In the genomic region with DNA sequence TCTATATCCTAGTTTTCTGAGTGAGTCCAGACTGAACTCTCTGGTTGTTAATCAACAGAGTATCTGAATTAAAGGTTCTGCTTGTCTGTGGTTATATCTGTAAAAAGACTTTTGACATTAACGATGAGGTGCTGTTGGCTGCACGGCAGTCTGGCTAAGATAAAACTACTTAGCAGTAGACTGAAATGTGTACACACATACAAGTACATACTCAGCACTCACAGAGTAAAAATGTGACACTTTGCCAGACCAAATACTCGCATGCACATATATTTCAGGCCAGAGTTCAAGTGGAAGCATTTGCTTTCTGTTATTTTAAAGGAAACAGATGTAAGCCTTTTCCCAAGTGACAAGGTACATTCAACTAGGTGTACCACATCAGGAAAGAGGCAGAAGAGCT, we compare ENCODE assay signal across 16 cellular contexts.
A peak's percentile ranks its signal among the peaks of the same experiment; 100 is the strongest.
DNase-seq lines count a peak whose midpoint lies in the region; ATAC-seq and TF ChIP-seq lines count a peak whose summit lies in the region.
"Had no signal": no experiment of that assay in that cellular context is flagged by ENCODE, and none has a peak within 500 bp of the region (broad histone marks: within the 10 kb centered on the region; RNA-seq: fewer than 3 reads in every experiment).

No MANE protein-coding gene starts in this region.

- peak; percentile 61 for DNase-seq in EL
- DNase-seq in fibroblast of mammary gland (ENCODE audit: low read depth): peak; percentile 65
- DNase-seq in osteoblast (ENCODE audit: insufficient read length, low spot score, missing footprints): peak; percentile 64
- DNase-seq in omental fat pad (ENCODE audit: low spot score): no peak
- DNase-seq: CD4-positive, alpha-beta T cell; MV-4-11; nucleus accumbens; PC-9; stimulated activated CD4-positive, alpha-beta T cell treated with anti-CD3 and anti-CD28 coated beads, Interleukin-12 subunit alpha, Interleukin-12 subunit beta, amount 100 ng/mL, for 4 hours; stomach had no signal

- no peak for ATAC-seq in HG03139 (IDR thresholded peaks at IDR 0.05; ENCODE audit: unreplicated experiment)
- ATAC-seq in omental fat pad (ENCODE audit: low FRiP score): no peak
- no peak for ATAC-seq in HG02852 (IDR thresholded peaks at IDR 0.05; ENCODE audit: unreplicated experiment)

- H3K4me3 ChIP-seq in OCI-LY3 (ENCODE audit: low read length) (peak overlapping the region; percentile 6), fibroblast of mammary gland (ENCODE audit: control insufficient read depth, low read depth, low read length) (no peak overlapping the region), osteoblast (ENCODE audit: insufficient read depth, low read length) (no peak overlapping the region)
- H3K4me3 ChIP-seq: esophagus muscularis mucosa, HAP-1, PC-9, stomach had no signal

- H3K79me2 ChIP-seq in OCI-LY3 (ENCODE audit: low read length) (no peaks in the 10 kb centered on the region), osteoblast (ENCODE audit: insufficient read depth, low read length) (no peaks in the 10 kb centered on the region)

- H3K9me3 ChIP-seq in OCI-LY3 (ENCODE audit: insufficient read depth, low read length): no peaks in the 10 kb centered on the region
- H3K9me3 ChIP-seq in osteoblast (ENCODE audit: low read depth, low read length): no peaks in the 10 kb centered on the region
- H3K9me3 ChIP-seq: esophagus muscularis mucosa, HAP-1, stomach had no signal

- peaks cover 51% of the 10 kb centered on the region for H3K4me1 ChIP-seq in OCI-LY3 (ENCODE audit: low read length)
- peaks cover 20% of the 10 kb centered on the region for H3K4me1 ChIP-seq in osteoblast (ENCODE audit: insufficient read depth, low read length)
- H3K4me1 ChIP-seq: HAP-1 had no signal

- TF ChIP-seq CTCF in OCI-LY3 (IDR thresholded peaks at IDR 0.05; ENCODE audit: low read depth, low read length): no peak
- no peak for TF ChIP-seq CTCF in fibroblast of mammary gland (conservative IDR thresholded peaks at IDR 0.05; ENCODE audit: control insufficient read depth, insufficient read depth, low read depth, low read length)
- no peak for TF ChIP-seq CTCF in osteoblast (IDR thresholded peaks at IDR 0.05; ENCODE audit: extremely low read depth, low read depth, low read length)
- no peak for TF ChIP-seq CTCF in omental fat pad (IDR thresholded peaks at IDR 0.05)

- no peaks in the 10 kb centered on the region for H3K27me3 ChIP-seq in OCI-LY3 (ENCODE audit: low read depth, low read length)
- H3K27me3 ChIP-seq in osteoblast (ENCODE audit: insufficient read depth, low read length): no peaks in the 10 kb centered on the region
- H3K27me3 ChIP-seq: esophagus muscularis mucosa, stomach had no signal

- H3K4me2 ChIP-seq in OCI-LY3 (ENCODE audit: low read length) (peak overlapping the region; percentile 55), osteoblast (ENCODE audit: insufficient read depth, low read length) (peak overlapping the region; percentile 26)
- H3K4me2 ChIP-seq: PC-9 had no signal

- peak overlapping the region; percentile 28; the same call in 1 of the 2 replicates for H3K9ac ChIP-seq in OCI-LY3 (ENCODE audit: low read length)

- H3K36me3 ChIP-seq in OCI-LY3 (replicated peaks; ENCODE audit: low read depth, low read length) (no peaks in the 10 kb centered on the region), osteoblast (ENCODE audit: insufficient read depth, low read length) (peaks cover 3% of the 10 kb centered on the region)
- H3K36me3 ChIP-seq: HAP-1 had no signal

- H3K27ac ChIP-seq in OCI-LY3 (ENCODE audit: low read length) (peak overlapping the region; percentile 50), osteoblast (ENCODE audit: low read depth, low read length) (peak overlapping the region; percentile 30)
- H3K27ac ChIP-seq: esophagus muscularis mucosa, PC-9, stomach, VCaP had no signal

- 0 out of 2 replicates have a peak overlapping the region, but pooled peaks have one; percentile 10 for H2AFZ ChIP-seq in OCI-LY3 (ENCODE audit: low read depth, low read length)
- H2AFZ ChIP-seq in osteoblast (ENCODE audit: low read length): no peak overlapping the region
- H2AFZ ChIP-seq: PC-9 had no signal

- H4K20me1 ChIP-seq in OCI-LY3 (ENCODE audit: insufficient read depth, low read length): no peaks in the 10 kb centered on the region
- no peaks in the 10 kb centered on the region for H4K20me1 ChIP-seq in osteoblast (ENCODE audit: insufficient read depth, low read length)
